1 cellular context compared by ENCODE assay signal in the genomic region with DNA sequence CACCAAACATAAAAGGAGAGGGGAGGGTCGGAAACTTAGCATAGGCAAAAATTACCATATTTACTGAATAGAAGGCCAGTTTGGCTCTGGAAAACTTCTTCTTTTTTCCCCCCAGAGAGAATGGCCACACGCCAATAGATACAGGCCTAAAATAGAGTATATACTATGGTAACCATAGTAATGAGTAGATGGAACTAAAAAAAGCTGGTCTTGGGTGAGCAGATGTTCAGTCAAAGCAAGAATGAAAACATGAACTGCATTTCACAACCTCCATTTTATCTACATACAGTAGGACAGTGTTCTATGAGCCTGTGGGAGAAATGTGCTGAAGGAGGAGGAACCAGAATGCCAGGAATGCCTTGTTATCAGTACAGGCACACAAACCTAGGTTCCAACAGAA.
TF ChIP-seq lines count a peak whose summit lies in the region.

No MANE protein-coding gene starts in this region.

TF ChIP-seq in HepG2, 621 proteins besides CTCF, POLR2A, EP300 and RAD21 (continued from another document):
- TF ChIP-seq, protein P1, sequence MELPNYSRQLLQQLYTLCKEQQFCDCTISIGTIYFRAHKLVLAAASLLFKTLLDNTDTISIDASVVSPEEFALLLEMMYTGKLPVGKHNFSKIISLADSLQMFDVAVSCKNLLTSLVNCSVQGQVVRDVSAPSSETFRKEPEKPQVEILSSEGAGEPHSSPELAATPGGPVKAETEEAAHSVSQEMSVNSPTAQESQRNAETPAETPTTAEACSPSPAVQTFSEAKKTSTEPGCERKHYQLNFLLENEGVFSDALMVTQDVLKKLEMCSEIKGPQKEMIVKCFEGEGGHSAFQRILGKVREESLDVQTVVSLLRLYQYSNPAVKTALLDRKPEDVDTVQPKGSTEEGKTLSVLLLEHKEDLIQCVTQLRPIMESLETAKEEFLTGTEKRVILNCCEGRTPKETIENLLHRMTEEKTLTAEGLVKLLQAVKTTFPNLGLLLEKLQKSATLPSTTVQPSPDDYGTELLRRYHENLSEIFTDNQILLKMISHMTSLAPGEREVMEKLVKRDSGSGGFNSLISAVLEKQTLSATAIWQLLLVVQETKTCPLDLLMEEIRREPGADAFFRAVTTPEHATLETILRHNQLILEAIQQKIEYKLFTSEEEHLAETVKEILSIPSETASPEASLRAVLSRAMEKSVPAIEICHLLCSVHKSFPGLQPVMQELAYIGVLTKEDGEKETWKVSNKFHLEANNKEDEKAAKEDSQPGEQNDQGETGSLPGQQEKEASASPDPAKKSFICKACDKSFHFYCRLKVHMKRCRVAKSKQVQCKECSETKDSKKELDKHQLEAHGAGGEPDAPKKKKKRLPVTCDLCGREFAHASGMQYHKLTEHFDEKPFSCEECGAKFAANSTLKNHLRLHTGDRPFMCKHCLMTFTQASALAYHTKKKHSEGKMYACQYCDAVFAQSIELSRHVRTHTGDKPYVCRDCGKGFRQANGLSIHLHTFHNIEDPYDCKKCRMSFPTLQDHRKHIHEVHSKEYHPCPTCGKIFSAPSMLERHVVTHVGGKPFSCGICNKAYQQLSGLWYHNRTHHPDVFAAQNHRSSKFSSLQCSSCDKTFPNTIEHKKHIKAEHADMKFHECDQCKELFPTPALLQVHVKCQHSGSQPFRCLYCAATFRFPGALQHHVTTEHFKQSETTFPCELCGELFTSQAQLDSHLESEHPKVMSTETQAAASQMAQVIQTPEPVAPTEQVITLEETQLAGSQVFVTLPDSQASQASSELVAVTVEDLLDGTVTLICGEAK (IDR thresholded peaks at IDR 0.05), result no peak
- TF ChIP-seq, protein P1 (CRISPR knock-in tag; IDR thresholded peaks at IDR 0.05), result no peak
- TF ChIP-seq, protein P2, sequence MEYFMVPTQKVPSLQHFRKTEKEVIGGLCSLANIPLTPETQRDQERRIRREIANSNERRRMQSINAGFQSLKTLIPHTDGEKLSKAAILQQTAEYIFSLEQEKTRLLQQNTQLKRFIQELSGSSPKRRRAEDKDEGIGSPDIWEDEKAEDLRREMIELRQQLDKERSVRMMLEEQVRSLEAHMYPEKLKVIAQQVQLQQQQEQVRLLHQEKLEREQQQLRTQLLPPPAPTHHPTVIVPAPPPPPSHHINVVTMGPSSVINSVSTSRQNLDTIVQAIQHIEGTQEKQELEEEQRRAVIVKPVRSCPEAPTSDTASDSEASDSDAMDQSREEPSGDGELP (IDR thresholded peaks at IDR 0.05; ENCODE audit: borderline replicate concordance, low read depth), result no peak
TF ChIP-seq in HepG2: peak in this region for 0.
